In the genomic region with DNA sequence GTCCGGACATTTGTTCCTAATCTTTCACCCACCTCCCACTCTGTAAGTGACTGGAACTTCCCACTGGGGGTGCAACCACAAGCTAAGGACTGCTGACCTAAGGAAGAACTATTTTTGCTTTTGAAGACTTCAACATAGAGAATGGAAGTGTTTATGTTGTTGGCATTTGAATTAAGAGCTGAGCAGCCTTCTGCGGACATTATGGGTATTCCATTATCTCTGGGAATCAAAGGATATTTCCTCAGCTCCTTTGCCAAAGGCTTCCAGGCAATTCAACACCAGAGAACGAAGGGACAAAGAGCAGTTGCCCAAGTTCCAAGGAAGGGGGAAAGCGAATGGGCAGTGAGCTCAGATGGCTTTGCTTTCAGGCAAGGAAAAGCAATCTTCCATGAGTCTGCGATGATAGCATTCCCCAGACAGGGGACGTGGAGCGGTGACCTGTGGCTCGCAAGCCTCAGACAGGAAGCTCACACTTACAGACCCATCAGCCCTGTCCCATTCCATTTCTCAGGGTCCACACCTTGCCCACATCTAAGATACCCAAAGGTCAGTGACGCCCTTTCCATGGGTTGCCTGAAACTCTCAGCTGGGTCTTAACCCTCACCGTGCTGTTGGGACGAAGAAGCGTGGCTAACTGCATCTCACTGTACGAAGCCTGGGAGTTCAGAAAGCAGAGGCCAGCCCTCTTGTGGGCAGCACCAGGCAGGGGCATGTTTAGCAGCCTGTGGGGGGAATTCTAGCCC, we compare ENCODE assay signal across 11 cellular contexts.
DNase-seq lines count a peak whose midpoint lies in the region; TF ChIP-seq lines count a peak whose summit lies in the region.
"Had no signal": no experiment of that assay in that cellular context is flagged by ENCODE, and none has a peak within 500 bp of the region (broad histone marks: within the 10 kb centered on the region; RNA-seq: fewer than 3 reads in every experiment).

No MANE protein-coding gene starts in this region.

- H3K4me3 ChIP-seq in HUES48 (ENCODE audit: low read depth, low read length): no peak overlapping the region
- no peak overlapping the region for H3K4me3 ChIP-seq in adrenal gland
- no peak overlapping the region for H3K4me3 ChIP-seq in thyroid gland (replicated peaks in 1 of 3)
- H3K4me3 ChIP-seq: left lung had no signal

- TF ChIP-seq POLR2A in adrenal gland (IDR thresholded peaks at IDR 0.05): no peak
- no peak for TF ChIP-seq POLR2A in thyroid gland (IDR thresholded peaks at IDR 0.05)

- H3K27ac ChIP-seq in HUES48 (ENCODE audit: low read depth, low read length) (peak overlapping the region; percentile 79), adrenal gland (peak overlapping the region; percentile 2 to 85 (median 45)), thyroid gland (peak overlapping the region in 2 of 3 donors; percentile 36 to 58)

- H3K4me1 ChIP-seq in HUES48 (ENCODE audit: control insufficient read depth, insufficient read depth, low read length): peaks cover 30% of the 10 kb centered on the region
- peaks cover 16 to 19% of the 10 kb centered on the region in 2 donors for H3K4me1 ChIP-seq in adrenal gland (replicated peaks in 1 of 2)
- peaks cover 16 to 30% of the 10 kb centered on the region in 2 donors for H3K4me1 ChIP-seq in thyroid gland

- no peaks in the 10 kb centered on the region for H3K36me3 ChIP-seq in HUES48 (ENCODE audit: control insufficient read depth, insufficient read depth, low read length)
- no peaks in the 10 kb centered on the region for H3K36me3 ChIP-seq in adrenal gland (replicated peaks in 1 of 2)
- H3K36me3 ChIP-seq in thyroid gland: no peaks in the 10 kb centered on the region
- H3K36me3 ChIP-seq: left lung had no signal

- H3K9me3 Mint-ChIP-seq in nephron: no peaks in the 10 kb centered on the region

- TF ChIP-seq CTCF in adrenal gland (IDR thresholded peaks at IDR 0.05) (peak in 1 of 6 experiments; percentile 1), nephron (IDR thresholded peaks at IDR 0.05; ENCODE audit: unreplicated experiment in 3 of 3) (no peak), thyroid gland (IDR thresholded peaks at IDR 0.05) (no peak)

- peak overlapping the region in 2 of 3 experiments; percentile 28 to 65 for H3K27ac Mint-ChIP-seq in nephron

- no peak overlapping the region for H3K9ac ChIP-seq in HUES48 (ENCODE audit: low read depth, low read length)

- intact Hi-C loops in adrenal gland (cut with DNase I) (loop anchor here in 1 of 2 donors (10.0 kb wide), 1 partner anchor 112 kb away; no protein-coding TSS in a partner anchor), thyroid gland (cut with DNase I) (no loop called here)

- H3K36me3 Mint-ChIP-seq in nephron (ENCODE audit: low read depth): no peaks in the 10 kb centered on the region

- DNase-seq in adrenal gland (peak in 2 of 7 donors; percentile 31 to 46), thyroid gland (no peak), RKO (ENCODE audit: low spot score) (no peak), ureter (ENCODE audit: low spot score) (no peak), NCI-H446 (lab: John Stamatoyannopoulos, UW) (no peak)
- DNase-seq: C1 segment of cervical spinal cord; KG1; stimulated activated CD4-positive, alpha-beta T cell treated with anti-CD3 and anti-CD28 coated beads, Interleukin-2, amount 100 ng/mL, for 24 hours had no signal

- peaks cover 6% of the 10 kb centered on the region for H3K27me3 Mint-ChIP-seq in nephron (ENCODE audit: low read depth)

- H3K27me3 ChIP-seq in HUES48 (ENCODE audit: control insufficient read depth, insufficient read depth, low read length): no peaks in the 10 kb centered on the region
- no peaks in the 10 kb centered on the region for H3K27me3 ChIP-seq in adrenal gland
- H3K27me3 ChIP-seq in thyroid gland: no peaks in the 10 kb centered on the region

- peaks cover 10% of the 10 kb centered on the region for H3K9me3 ChIP-seq in HUES48 (ENCODE audit: control insufficient read depth, insufficient read depth, low read length)
- H3K9me3 ChIP-seq in adrenal gland (replicated peaks in 1 of 3): no peaks in the 10 kb centered on the region
- H3K9me3 ChIP-seq in thyroid gland: no peaks in the 10 kb centered on the region
- H3K9me3 ChIP-seq: left lung had no signal

- no peak overlapping the region for H3K4me3 Mint-ChIP-seq in nephron

- WGBS in adrenal gland, 4 donors: 77 to 85% (median 81%) methylated on average over 13 of the region's 13 CpGs
- 86 to 91% methylated on average over 11 to 13 of the region's 13 CpGs for WGBS in thyroid gland, 2 donors

- H3K4me1 Mint-ChIP-seq in nephron: peaks cover 67% of the 10 kb centered on the region
